In genomic region chr7:13169356-13169755, GRCh38 we compare ENCODE assay signal across 9 cellular contexts.
"Had no signal": no experiment of that assay in that cellular context is flagged by ENCODE, and none has a peak within 500 bp of the region (broad histone marks: within the 10 kb centered on the region; RNA-seq: fewer than 3 reads in every experiment).

No MANE protein-coding gene starts in this region.

- H3K9ac ChIP-seq: GM23248 had no signal

- H3K9me3 Mint-ChIP-seq: GM23338, H9, HFFc6 had no signal

- ATAC-seq: GM23338, HCT116 had no signal

- H3K27ac Mint-ChIP-seq: GM23338, H9, HFFc6 had no signal

- H3K27ac ChIP-seq: GM23248 had no signal

- H3K9me3 ChIP-seq: HAP-1 had no signal

- H3K4me1 ChIP-seq: HAP-1 had no signal

- H3K4me3 Mint-ChIP-seq: GM23338, H9, HFFc6 had no signal

- H3K36me3 ChIP-seq: HAP-1 had no signal

- H2AFZ ChIP-seq: GM23248, GM23338 had no signal

- H3K4me2 ChIP-seq: GM23338 had no signal

- DNase-seq: GM23248, GOT3, H7, H9, HCEC 1CT, HFFc6 had no signal

- H3K4me1 Mint-ChIP-seq: GM23338, H9 had no signal

- H3K4me3 ChIP-seq: GM23248, GM23338, HAP-1 had no signal
